Comparison of ENCODE assay signal across 8 cellular contexts in the genomic region with DNA sequence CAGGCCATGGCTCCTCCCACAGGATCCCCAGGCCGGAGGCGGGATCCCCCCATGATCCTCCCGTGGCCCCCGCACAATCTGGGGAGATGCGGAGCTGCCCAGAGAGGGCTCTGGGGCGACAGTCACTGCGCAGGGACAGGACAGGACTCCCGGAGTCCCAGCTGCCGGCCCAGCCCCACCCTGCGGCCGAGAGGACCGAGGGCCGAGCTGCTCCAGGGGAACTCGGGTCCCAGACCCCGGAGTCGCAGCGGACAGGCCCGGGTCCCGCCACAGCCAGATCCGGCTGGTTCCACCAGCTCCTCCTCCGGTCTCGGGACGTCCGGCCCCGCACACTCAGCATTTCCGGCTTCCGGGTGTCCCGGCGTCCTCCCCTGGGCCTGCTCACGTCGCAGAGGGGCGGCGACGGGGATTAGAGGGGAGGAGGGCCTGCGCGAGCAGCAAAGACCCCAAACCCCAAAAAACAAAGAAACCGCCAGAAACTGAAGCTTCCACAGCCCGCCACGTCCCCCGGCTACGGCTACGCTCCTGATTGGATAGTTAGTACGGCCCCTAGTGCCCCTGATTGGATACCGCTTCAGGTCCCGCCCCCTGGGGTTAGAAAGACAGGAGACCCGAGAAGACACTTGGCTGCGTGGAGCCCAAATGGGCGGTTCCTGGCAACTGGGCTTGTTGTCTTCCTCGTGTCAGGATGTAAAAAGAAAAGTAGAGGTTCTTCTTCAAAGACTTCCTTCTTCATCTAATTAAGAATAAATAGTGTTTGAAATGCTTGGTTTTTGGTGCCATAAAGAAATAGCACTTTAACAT. TPM values are rescaled to one million over a fixed set of nuclear protein-coding genes. Genes with fewer than 3 reads are reported as not detected.
DNase-seq lines count a peak whose midpoint lies in the region; ATAC-seq and TF ChIP-seq lines count a peak whose summit lies in the region.

No MANE protein-coding gene starts in this region.

- no peak for TF ChIP-seq CTCF in NB4 (IDR thresholded peaks at IDR 0.05; ENCODE audit: low read depth, low read length)
- TF ChIP-seq CTCF in heart right ventricle (IDR thresholded peaks at IDR 0.05), result no peak
- TF ChIP-seq CTCF in GM23338 (conservative IDR thresholded peaks at IDR 0.05; ENCODE audit: low read depth in 2 of 2), result no peak

- no peaks in the 10 kb centered on the region for H3F3A ChIP-seq in GM23338 (replicated peaks; ENCODE audit: low read depth)

- H3K4me1 ChIP-seq in heart right ventricle (peaks cover 0 to 20% (median 7%) of the 10 kb centered on the region in 9 donors), GM23338 (ENCODE audit: insufficient read depth) (no peaks in the 10 kb centered on the region)

- no peaks in the 10 kb centered on the region for H3K9me3 ChIP-seq in heart right ventricle

- H3K27ac ChIP-seq in heart right ventricle (peak overlapping the region; percentile 80 to 99 (median 97)), GM23338 (ENCODE audit: low read depth) (no peak overlapping the region)

- no peaks in the 10 kb centered on the region for H4K20me1 ChIP-seq in GM23338 (replicated peaks; ENCODE audit: insufficient read depth)

- intact Hi-C loops in heart right ventricle (cut with DNase I), result loop anchor here in 2 of 10 donors (5.0 kb wide), 3 partner anchors 164 to 276 kb away; a partner anchor contains a TSS

- peak overlapping the region; percentile 93 for H3K4me3 Mint-ChIP-seq in activated naive CD8-positive, alpha-beta T cell treated with anti-CD3 and anti-CD28 coated beads, Interleukin-2, amount 50 U/mL, for 24 hours
- H3K4me3 Mint-ChIP-seq in GM23338, result no peak overlapping the region

- DNase-seq in NB4 (ENCODE audit: low read depth) (peak; percentile 98), SW480 (ENCODE audit: low spot score) (peak; percentile 94), heart right ventricle (peak; percentile 95 to 99), skeletal muscle cell (ENCODE audit: low read depth) (peak; percentile 70), GM23338 (ENCODE audit: low spot score) (no peak)
- peak; percentile 94 for DNase-seq in activated naive CD8-positive, alpha-beta T cell treated with anti-CD3 and anti-CD28 coated beads, Interleukin-2, amount 50 U/mL, for 24 hours

- H2AFZ ChIP-seq in GM23338, result no peak overlapping the region

- WGBS in heart right ventricle, 2 donors, result 1% methylated on average over 46 to 49 of the region's 49 CpGs

- peaks cover 0 to 1% (median 0%) of the 10 kb centered on the region in 7 donors for H3K27me3 ChIP-seq in heart right ventricle
- H3K27me3 ChIP-seq in GM23338 (ENCODE audit: insufficient read depth), result no peaks in the 10 kb centered on the region

- H3K9me3 Mint-ChIP-seq in activated naive CD8-positive, alpha-beta T cell treated with anti-CD3 and anti-CD28 coated beads, Interleukin-2, amount 50 U/mL, for 24 hours, result no peaks in the 10 kb centered on the region
- peaks cover 47% of the 10 kb centered on the region for H3K9me3 Mint-ChIP-seq in GM23338

- H3K27me3 Mint-ChIP-seq in activated naive CD8-positive, alpha-beta T cell treated with anti-CD3 and anti-CD28 coated beads, Interleukin-2, amount 50 U/mL, for 24 hours, result no peaks in the 10 kb centered on the region
- peaks cover 3% of the 10 kb centered on the region for H3K27me3 Mint-ChIP-seq in GM23338 (ENCODE audit: insufficient read depth, low read depth, poor library complexity)

- H3K36me3 Mint-ChIP-seq in activated naive CD8-positive, alpha-beta T cell treated with anti-CD3 and anti-CD28 coated beads, Interleukin-2, amount 50 U/mL, for 24 hours (ENCODE audit: low read depth), result no peaks in the 10 kb centered on the region
- H3K36me3 Mint-ChIP-seq in GM23338 (ENCODE audit: low read depth), result peaks cover 15% of the 10 kb centered on the region

- no peaks in the 10 kb centered on the region for H3K79me2 ChIP-seq in GM23338 (replicated peaks; ENCODE audit: insufficient read depth)

- H3K4me3 ChIP-seq in NB4 (ENCODE audit: low read depth, low read length), result peak overlapping the region; percentile 75
- peak overlapping the region; percentile 63 to 90 (median 78) for H3K4me3 ChIP-seq in heart right ventricle
- H3K4me3 ChIP-seq in skeletal muscle cell (ENCODE audit: low read depth, low read length), result peak overlapping the region; percentile 82
- no peak overlapping the region for H3K4me3 ChIP-seq in GM23338

- H3K36me3 ChIP-seq in heart right ventricle (no peaks in the 10 kb centered on the region), GM23338 (ENCODE audit: insufficient read depth) (peaks cover 3% of the 10 kb centered on the region; the same call in 1 of the 2 replicates)

- peaks cover 24% of the 10 kb centered on the region for H3K4me1 Mint-ChIP-seq in activated naive CD8-positive, alpha-beta T cell treated with anti-CD3 and anti-CD28 coated beads, Interleukin-2, amount 50 U/mL, for 24 hours
- no peaks in the 10 kb centered on the region for H3K4me1 Mint-ChIP-seq in GM23338

- TF ChIP-seq POLR2A in GM10847 (IDR thresholded peaks at IDR 0.05; ENCODE audit: extremely low read depth, insufficient read length), result peak; percentile 73
- TF ChIP-seq POLR2A in NB4 (IDR thresholded peaks at IDR 0.05; ENCODE audit: extremely low read depth, insufficient read length), result peak; percentile 82

- H3K27ac Mint-ChIP-seq in activated naive CD8-positive, alpha-beta T cell treated with anti-CD3 and anti-CD28 coated beads, Interleukin-2, amount 50 U/mL, for 24 hours, result peak overlapping the region; percentile 98
- no peak overlapping the region for H3K27ac Mint-ChIP-seq in GM23338

- H3K9me2 ChIP-seq in GM23338 (ENCODE audit: insufficient read depth), result no peaks in the 10 kb centered on the region

- ATAC-seq in HG02588 (IDR thresholded peaks at IDR 0.05; ENCODE audit: unreplicated experiment) (peak; percentile 96), heart right ventricle (peak; percentile 98 to 100 (median 100)), GM23338 (no peak)
- peak; percentile 97 for ATAC-seq in activated naive CD8-positive, alpha-beta T cell treated with anti-CD3 and anti-CD28 coated beads, Interleukin-2, amount 50 U/mL, for 24 hours

- no peak overlapping the region for H3K4me2 ChIP-seq in GM23338

TF ChIP-seq in GM23338, 12 proteins besides CTCF, POLR2A, EP300 and RAD21 (continues in another document):
- no peak for TF ChIP-seq CREB1 (CRISPR knock-in tag; IDR thresholded peaks at IDR 0.05; ENCODE audit: low read depth)
- TF ChIP-seq, protein P1, sequence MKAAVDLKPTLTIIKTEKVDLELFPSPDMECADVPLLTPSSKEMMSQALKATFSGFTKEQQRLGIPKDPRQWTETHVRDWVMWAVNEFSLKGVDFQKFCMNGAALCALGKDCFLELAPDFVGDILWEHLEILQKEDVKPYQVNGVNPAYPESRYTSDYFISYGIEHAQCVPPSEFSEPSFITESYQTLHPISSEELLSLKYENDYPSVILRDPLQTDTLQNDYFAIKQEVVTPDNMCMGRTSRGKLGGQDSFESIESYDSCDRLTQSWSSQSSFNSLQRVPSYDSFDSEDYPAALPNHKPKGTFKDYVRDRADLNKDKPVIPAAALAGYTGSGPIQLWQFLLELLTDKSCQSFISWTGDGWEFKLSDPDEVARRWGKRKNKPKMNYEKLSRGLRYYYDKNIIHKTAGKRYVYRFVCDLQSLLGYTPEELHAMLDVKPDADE (IDR thresholded peaks at IDR 0.05), result no peak
- no peak for TF ChIP-seq EZH2 (IDR thresholded peaks at IDR 0.05; ENCODE audit: low read depth, unreplicated experiment)
- no peak for TF ChIP-seq JUNB (IDR thresholded peaks at IDR 0.05; ENCODE audit: unreplicated experiment)
- TF ChIP-seq ZNF114 (CRISPR knock-in tag; IDR thresholded peaks at IDR 0.05), result no peak

RNA-seq across cellular contexts. Expression of a gene that starts 21.3 kb away (rescaled TPM):
- total RNA-seq in heart right ventricle, result not detected
- polyA plus RNA-seq in heart right ventricle (not detected), GM23338 (2016; fragmentation: Nextera tagmentation; extraction: Ambion mirVana) (0.05 TPM in 1 of 2 replicates, not detected in the other)
- not detected in 2 replicates for total RNA-seq in GM23338 (2014; rRNA removed; shearing (Covaris generic))

RNA-seq across cellular contexts. Expression of a gene that starts 49.3 kb away (rescaled TPM):
- total RNA-seq in heart right ventricle, result not detected
- polyA plus RNA-seq in heart right ventricle (not detected), GM23338 (2016; fragmentation: Nextera tagmentation; extraction: Ambion mirVana) (not detected in 2 replicates)
- total RNA-seq in GM23338 (2014; rRNA removed; shearing (Covaris generic)), result not detected in 2 replicates
